Comparison of ENCODE assay signal across 8 cellular contexts in the genomic region with DNA sequence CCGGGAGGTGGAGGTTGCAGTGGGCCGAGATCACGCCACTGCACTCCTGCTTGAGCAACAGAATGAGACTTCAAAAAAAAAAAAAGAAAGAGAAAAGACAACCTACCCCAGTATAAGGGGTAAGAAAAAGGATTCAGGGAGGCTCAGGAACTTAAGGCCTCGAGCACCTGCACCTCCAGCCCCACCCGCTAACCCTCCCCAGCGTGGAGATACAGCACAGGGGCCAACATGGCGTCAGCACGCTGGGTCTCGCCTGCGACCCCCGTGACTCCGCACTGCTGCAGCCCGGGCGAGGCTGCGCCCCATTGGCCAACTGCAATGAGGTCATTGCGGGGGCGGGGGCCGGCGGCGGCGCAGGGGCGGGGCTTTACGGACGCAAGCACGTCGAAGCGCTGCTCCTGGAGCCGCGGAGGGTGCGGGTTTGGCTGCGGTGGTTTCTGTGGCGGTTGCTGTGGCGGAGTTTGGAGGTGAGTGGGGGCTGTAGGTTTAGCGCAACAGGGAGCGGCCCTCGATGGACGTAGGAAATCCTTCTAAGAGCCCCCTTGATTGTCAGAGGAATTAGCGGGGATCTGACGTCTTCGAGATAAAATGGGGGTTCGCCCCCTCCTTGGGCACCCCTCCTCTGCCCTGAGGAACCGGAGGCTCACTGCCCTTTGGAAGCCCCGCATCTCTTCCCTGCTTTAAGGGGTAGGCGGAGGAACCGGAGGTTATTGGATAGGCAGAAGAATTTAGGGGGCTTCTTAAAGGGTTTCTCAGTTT. TPM values are rescaled to one million over a fixed set of nuclear protein-coding genes. Genes with fewer than 3 reads are reported as not detected.
DNase-seq lines count a peak whose midpoint lies in the region; ATAC-seq and TF ChIP-seq lines count a peak whose summit lies in the region.

A gene (plus strand): TSS at position 382 of the 759 bp plus-strand sequence. CDS start 2,017 bp downstream, outside the sequence.

- DNase-seq in NCI-H446 (lab: John Stamatoyannopoulos, UW): peak; percentile 72 to 91
- peak; percentile 97 for DNase-seq in activated CD4-positive, alpha-beta T cell treated with anti-CD3 and anti-CD28 coated beads for 36 hours
- peak; percentile 89 for DNase-seq in choroid plexus epithelial cell (ENCODE audit: low read depth)
- DNase-seq in kidney glomerular epithelial cell (lab: John Stamatoyannopoulos, UW): peak; percentile 54
- peak; percentile 85 to 95 for DNase-seq in stimulated activated CD4-positive, alpha-beta T cell treated with anti-CD3 and anti-CD28 coated beads, Interleukin-15, amount 100 ng/mL, for 48 hours (ENCODE audit: low read depth in 2 of 2)

- intact Hi-C loops in activated CD4-positive, alpha-beta T cell treated with anti-CD3 and anti-CD28 coated beads for 36 hours (cut with DNase I, micrococcal nuclease): loop anchor here in 1 of 2 experiments (1.0 to 2.0 kb wide), 3 partner anchors 70 to 278 kb away; a partner anchor contains a TSS

- peaks cover 46% of the 10 kb centered on the region for H3K4me1 Mint-ChIP-seq in activated CD4-positive, alpha-beta T cell treated with anti-CD3 and anti-CD28 coated beads for 36 hours

- H3K4me3 ChIP-seq in choroid plexus epithelial cell (ENCODE audit: low read depth, low read length): peak within 1 kb of the TSS; percentile 82

- CTCF ChIA-PET in activated CD4-positive, alpha-beta T cell treated with anti-CD3 and anti-CD28 coated beads for 36 hours (lab: Charles Lee): interaction anchor here (0.6 to 2.0 kb wide), 3 partner anchors 15 to 623 kb away, joined by 3 to 9 read pairs (median 3); a partner anchor contains a TSS

- H3K9me3 Mint-ChIP-seq in activated CD4-positive, alpha-beta T cell treated with anti-CD3 and anti-CD28 coated beads for 36 hours (ENCODE audit: low read depth): no peaks in the 10 kb centered on the region

- peak within 1 kb of the TSS; percentile 86 for H3K4me3 Mint-ChIP-seq in activated CD4-positive, alpha-beta T cell treated with anti-CD3 and anti-CD28 coated beads for 36 hours

- peak; percentile 65 for TF ChIP-seq POLR2A in GM18526 (IDR thresholded peaks at IDR 0.05; ENCODE audit: extremely low read depth, insufficient read length)

- peaks cover 6% of the 10 kb centered on the region for H3K36me3 Mint-ChIP-seq in activated CD4-positive, alpha-beta T cell treated with anti-CD3 and anti-CD28 coated beads for 36 hours (ENCODE audit: low read depth)

- TF ChIP-seq CTCF in 22Rv1 (IDR thresholded peaks at IDR 0.05): no peak
- TF ChIP-seq CTCF in choroid plexus epithelial cell (conservative IDR thresholded peaks at IDR 0.05; ENCODE audit: low read depth, low read length): no peak

- H3K27me3 Mint-ChIP-seq in activated CD4-positive, alpha-beta T cell treated with anti-CD3 and anti-CD28 coated beads for 36 hours: no peaks in the 10 kb centered on the region

- peak within 1 kb of the TSS; percentile 91 for H3K27ac Mint-ChIP-seq in activated CD4-positive, alpha-beta T cell treated with anti-CD3 and anti-CD28 coated beads for 36 hours

- peak within 1 kb of the TSS; percentile 78 for H3K27ac ChIP-seq in 22Rv1

- POLR2A ChIA-PET in activated CD4-positive, alpha-beta T cell treated with anti-CD3 and anti-CD28 coated beads for 36 hours (lab: Charles Lee): interaction anchor here (1.2 kb wide), 1 partner anchor 71 kb away, joined by 3 read pairs; a partner anchor contains a TSS

- peak; percentile 73 for ATAC-seq in HG03135 (IDR thresholded peaks at IDR 0.05; ENCODE audit: unreplicated experiment)
- peak; percentile 91 for ATAC-seq in activated CD4-positive, alpha-beta T cell treated with anti-CD3 and anti-CD28 coated beads for 36 hours

RNA-seq across cellular contexts. Expression of the gene that starts here (rescaled TPM):
- 10 to 100 TPM; 13.3 to 15.9 TPM for total RNA-seq in activated CD4-positive, alpha-beta T cell treated with anti-CD3 and anti-CD28 coated beads for 36 hours

Comparison
In these comparisons a context has a peak if more than half of its experiments do, and no peak if none do; other contexts are left out.
1. Peak in every context shown above with its lines: DNase-seq, ATAC-seq, H3K4me3 ChIP-seq and H3K27ac ChIP-seq.